Comparison of ENCODE assay signal across 14 cellular contexts in the genomic region with DNA sequence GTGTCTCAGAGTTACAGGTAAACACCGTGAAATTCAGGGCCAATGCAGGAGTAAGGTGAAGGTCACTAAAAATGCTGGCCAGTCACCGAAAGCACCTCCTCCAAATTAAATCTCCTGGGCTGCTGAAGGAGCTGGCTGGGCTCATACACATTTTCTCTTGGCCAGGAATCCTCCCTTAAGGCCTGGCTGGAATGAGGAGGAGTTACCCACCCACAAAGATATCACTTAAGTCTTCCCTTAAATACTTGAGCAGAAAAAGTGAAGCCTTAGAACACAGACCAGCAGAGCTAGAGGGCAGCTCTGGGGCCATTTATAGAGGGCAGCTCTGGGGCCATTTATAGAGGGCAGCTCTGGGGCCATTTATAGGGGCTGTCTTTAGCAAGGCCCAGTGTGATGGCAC. TPM values are rescaled to one million over a fixed set of nuclear protein-coding genes. Genes with fewer than 3 reads are reported as not detected.
A peak's percentile ranks its signal among the peaks of the same experiment; 100 is the strongest.
DNase-seq lines count a peak whose midpoint lies in the region; ATAC-seq and TF ChIP-seq lines count a peak whose summit lies in the region.
"Had no signal": no experiment of that assay in that cellular context is flagged by ENCODE, and none has a peak within 500 bp of the region (broad histone marks: within the 10 kb centered on the region; RNA-seq: fewer than 3 reads in every experiment).

No MANE protein-coding gene starts in this region.

- intact Hi-C loops in natural killer cell (cut with micrococcal nuclease): no loop called here

- peak; percentile 72 for DNase-seq in NCI-H226
- no peak for DNase-seq in chondrocyte (ENCODE audit: low spot score)
- DNase-seq in left kidney (ENCODE audit: low read depth, low spot score): peak; percentile 63
- DNase-seq in osteocyte (ENCODE audit: extremely low spot score, unreplicated experiment): no peak
- no peak for DNase-seq in effector CD4-positive, alpha-beta T cell
- no peak for DNase-seq in natural killer cell
- no peak for DNase-seq in T1000 (lab: John Stamatoyannopoulos, UW)
- DNase-seq: ACHN; CD4-positive, CD25-positive, alpha-beta regulatory T cell; HCEC 1CT; HFFc6 had no signal

- H3K4me3 Mint-ChIP-seq in chondrocyte (ENCODE audit: unreplicated experiment) (no peak overlapping the region), osteocyte (ENCODE audit: unreplicated experiment) (no peak overlapping the region), natural killer cell (no peak overlapping the region)
- H3K4me3 Mint-ChIP-seq: CD4-positive, CD25-positive, alpha-beta regulatory T cell; HFFc6 had no signal

- H3K36me3 Mint-ChIP-seq in chondrocyte (ENCODE audit: low read depth): peaks cover 53% of the 10 kb centered on the region
- H3K36me3 Mint-ChIP-seq in osteocyte (ENCODE audit: unreplicated experiment): peaks cover 64% of the 10 kb centered on the region
- no peaks in the 10 kb centered on the region for H3K36me3 Mint-ChIP-seq in natural killer cell
- H3K36me3 Mint-ChIP-seq: CD4-positive, CD25-positive, alpha-beta regulatory T cell had no signal

- H3K4me1 Mint-ChIP-seq in chondrocyte (ENCODE audit: low read depth) (peaks cover 44% of the 10 kb centered on the region), osteocyte (ENCODE audit: unreplicated experiment) (peaks cover 33% of the 10 kb centered on the region), natural killer cell (no peaks in the 10 kb centered on the region)

- TF ChIP-seq CTCF in chondrocyte (IDR thresholded peaks at IDR 0.05) (no peak), osteocyte (IDR thresholded peaks at IDR 0.05) (no peak), natural killer cell (IDR thresholded peaks at IDR 0.05) (no peak)

- ATAC-seq in natural killer cell: no peak

- no peaks in the 10 kb centered on the region for H3K9me3 Mint-ChIP-seq in chondrocyte (ENCODE audit: low read depth)
- H3K9me3 Mint-ChIP-seq in osteocyte (ENCODE audit: unreplicated experiment): no peaks in the 10 kb centered on the region
- H3K9me3 Mint-ChIP-seq in natural killer cell: no peaks in the 10 kb centered on the region
- H3K9me3 Mint-ChIP-seq: CD4-positive, CD25-positive, alpha-beta regulatory T cell; HFFc6 had no signal

- H3K27me3 Mint-ChIP-seq in chondrocyte (ENCODE audit: low read depth) (no peaks in the 10 kb centered on the region), osteocyte (ENCODE audit: unreplicated experiment) (no peaks in the 10 kb centered on the region), natural killer cell (ENCODE audit: low read depth in 2 of 2) (peaks cover 2 to 8% of the 10 kb centered on the region in 2 donors)

- H3K27ac Mint-ChIP-seq in chondrocyte (ENCODE audit: unreplicated experiment) (peak overlapping the region; percentile 12), osteocyte (ENCODE audit: unreplicated experiment) (peak overlapping the region; percentile 49), natural killer cell (no peak overlapping the region)
- H3K27ac Mint-ChIP-seq: CD4-positive, CD25-positive, alpha-beta regulatory T cell; HFFc6 had no signal

RNA-seq across cellular contexts. Expression of a gene that starts 46.3 kb away (rescaled TPM):
- total RNA-seq in chondrocyte (1,260 to 1,504 TPM (median 1,485 TPM) in 3 replicates), osteocyte (1,546 and 1,638 TPM in 2 replicates), natural killer cell (not detected)
- total RNA-seq: CD4-positive, CD25-positive, alpha-beta regulatory T cell had no signal

RNA-seq across cellular contexts. Expression of a gene that starts 52.9 kb away (rescaled TPM):
- total RNA-seq in chondrocyte (0.13 to 0.34 TPM (median 0.17 TPM) in 3 replicates), osteocyte (0.08 TPM in 2 replicates), natural killer cell (not detected)
- total RNA-seq: A172; CD4-positive, CD25-positive, alpha-beta regulatory T cell; H4 had no signal

RNA-seq across cellular contexts. Expression of a gene that starts 53.2 kb away (rescaled TPM):
- total RNA-seq in chondrocyte (0.62 to 1.1 TPM in 2 of 3 replicates, not detected in the other), osteocyte (not detected in 2 replicates), natural killer cell (not detected)
- total RNA-seq: A172; CD4-positive, CD25-positive, alpha-beta regulatory T cell; Daoy; H4; HFFc6 had no signal

Comparison
In these comparisons a context has a peak if more than half of its experiments do, and no peak if none do; other contexts are left out.
1. DNase-seq: peak in NCI-H226 (single experiment) and left kidney (single experiment); none in chondrocyte (single experiment), osteocyte (single experiment), effector CD4-positive, alpha-beta T cell (single experiment), natural killer cell (single experiment) and T1000 (single experiment).
2. H3K27ac Mint-ChIP-seq: peak in chondrocyte (single experiment) and osteocyte (single experiment); none in natural killer cell (0 of 2).
3. RNA of a gene that starts 46.3 kb away (total RNA-seq): 1,546 to 1,638 TPM in osteocyte and 1,260 to 1,504 TPM in chondrocyte; not detected in natural killer cell; every median in the first group is over 1,000 times any median in the second.